ENCODE assay signal across 8 cellular contexts in the genomic region with DNA sequence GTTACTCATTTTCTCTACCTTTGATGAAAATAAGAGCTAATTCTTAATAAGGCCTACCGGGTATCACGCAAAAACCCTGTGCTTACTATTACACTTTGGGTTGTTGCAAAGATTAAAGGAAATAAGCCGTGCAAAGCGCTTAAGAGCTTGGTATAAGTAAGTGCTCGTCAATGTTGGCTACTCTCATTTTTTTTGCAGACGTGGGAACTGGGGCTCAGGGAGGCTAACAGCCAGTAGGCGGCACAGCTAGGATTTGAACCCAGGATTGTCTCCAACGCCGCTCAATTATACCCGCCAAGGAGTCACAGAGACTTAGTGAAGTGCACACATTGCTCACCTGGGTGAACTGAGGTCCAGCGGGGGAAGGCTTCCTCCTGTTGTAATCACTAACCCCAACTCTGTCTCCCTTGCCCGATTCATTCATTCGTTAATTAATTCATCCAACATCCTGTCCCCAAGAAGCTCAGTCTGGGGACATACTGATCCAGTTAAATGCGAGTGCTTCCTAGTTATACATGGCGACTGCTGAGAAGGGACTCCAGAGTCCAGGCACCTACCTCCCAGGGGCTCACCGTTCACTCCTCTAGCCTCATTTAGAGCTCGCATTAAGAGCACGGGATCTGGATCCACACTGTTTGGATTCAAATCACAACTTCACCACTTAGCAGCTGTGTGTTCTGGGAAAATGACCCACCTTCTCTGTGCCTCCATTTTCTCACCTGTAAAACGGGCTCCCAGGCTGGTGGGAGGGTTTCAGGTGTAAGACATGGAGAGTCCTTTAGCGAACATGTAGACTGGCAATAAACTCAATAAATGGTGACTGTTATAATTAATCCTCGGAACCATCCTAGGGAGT. TPM values are rescaled to one million over a fixed set of nuclear protein-coding genes. Genes with fewer than 3 reads are reported as not detected.
DNase-seq lines count a peak whose midpoint lies in the region; ATAC-seq and TF ChIP-seq lines count a peak whose summit lies in the region.

No MANE protein-coding gene starts in this region.

- H3K27me3 ChIP-seq in fibroblast of lung (ENCODE audit: control insufficient read depth, insufficient read depth, low read length) = no peaks in the 10 kb centered on the region
- no peaks in the 10 kb centered on the region for H3K27me3 ChIP-seq in trophoblast cell (ENCODE audit: insufficient read depth, low read length)

- H3K4me1 ChIP-seq in fibroblast of lung (ENCODE audit: control insufficient read depth, extremely low read depth, insufficient read depth, low read length) (peaks cover 36% of the 10 kb centered on the region), trophoblast cell (ENCODE audit: control insufficient read depth in 1 of 2, insufficient read depth in 2 of 2, low read length in 2 of 2) (peaks cover 10 to 28% of the 10 kb centered on the region in 2 experiments)

- no peaks in the 10 kb centered on the region for H3K9me3 ChIP-seq in fibroblast of lung (ENCODE audit: control insufficient read depth, insufficient read depth, low read depth, low read length)
- H3K9me3 ChIP-seq in trophoblast cell (ENCODE audit: insufficient read depth, low read depth, low read length) = peaks cover 4% of the 10 kb centered on the region

- H3K14ac ChIP-seq in trophoblast cell (ENCODE audit: low read length) = peak overlapping the region; percentile 15

- DNase-seq in ACHN = peak; percentile 63
- no peak for DNase-seq in T-helper 2 cell treated with Interferon-gamma antibody and Interleukin-4, amounts not matched to agents 5 μg/mL and 100 μg/mL, for 36 hours (ENCODE audit: low spot score)
- no peak for DNase-seq in fibroblast of lung (ENCODE audit: low read depth in 2 of 2)
- no peak for DNase-seq in trophoblast cell
- DNase-seq in GM13976 (ENCODE audit: low spot score) = no peak
- DNase-seq in GM03348 (ENCODE audit: low spot score) = no peak

- H3K9me3 Mint-ChIP-seq in T-helper 2 cell treated with Interferon-gamma antibody and Interleukin-4, amounts not matched to agents 5 μg/mL and 100 μg/mL, for 36 hours = no peaks in the 10 kb centered on the region

- in situ Hi-C loops in ACHN (cut with HindIII; ENCODE audit: low pct_ligation_motif_present, low pct_unique_long_range_greater_than_20kb, low sequenced_read_pairs) = no loop called here
- in situ Hi-C loops in GM13976 (cut with MboI; ENCODE audit: low sequenced_read_pairs, unreplicated experiment) = no loop called here

- peak overlapping the region; percentile 67 for H3K4me2 ChIP-seq in fibroblast of lung (ENCODE audit: extremely low read depth, insufficient read depth, low read length)
- peak overlapping the region; percentile 61 for H3K4me2 ChIP-seq in trophoblast cell (ENCODE audit: low read length)

- H3K36me3 Mint-ChIP-seq in T-helper 2 cell treated with Interferon-gamma antibody and Interleukin-4, amounts not matched to agents 5 μg/mL and 100 μg/mL, for 36 hours (ENCODE audit: low read depth) = peaks cover 43% of the 10 kb centered on the region

- TF ChIP-seq CTCF in GM12873 (IDR thresholded peaks at IDR 0.05; ENCODE audit: insufficient read depth, low read depth, low read length, missing control alignments) = peak; percentile 38
- TF ChIP-seq CTCF in fibroblast of lung (conservative IDR thresholded peaks at IDR 0.05 in 1 of 2, IDR thresholded peaks at IDR 0.05 in 1 of 2; ENCODE audit: low read depth in 1 of 2, low read length in 2 of 2) = no peak
- no peak for TF ChIP-seq CTCF in GM13976 (IDR thresholded peaks at IDR 0.05; ENCODE audit: borderline replicate concordance, control extremely low read depth, extremely low read depth, insufficient read depth, missing control alignments)

- H3K36me3 ChIP-seq in fibroblast of lung (ENCODE audit: control insufficient read depth, insufficient read depth, low read length) = no peaks in the 10 kb centered on the region
- peaks cover 7 to 8% of the 10 kb centered on the region in 2 experiments for H3K36me3 ChIP-seq in trophoblast cell (ENCODE audit: control insufficient read depth in 1 of 2, insufficient read depth in 2 of 2, low read length in 2 of 2)

- peaks cover 49% of the 10 kb centered on the region for H3K4me1 Mint-ChIP-seq in T-helper 2 cell treated with Interferon-gamma antibody and Interleukin-4, amounts not matched to agents 5 μg/mL and 100 μg/mL, for 36 hours (ENCODE audit: low read depth)

- H4K91ac ChIP-seq in trophoblast cell (ENCODE audit: low read depth, low read length) = peak overlapping the region; percentile 34

- H3K27me3 Mint-ChIP-seq in T-helper 2 cell treated with Interferon-gamma antibody and Interleukin-4, amounts not matched to agents 5 μg/mL and 100 μg/mL, for 36 hours (ENCODE audit: low read depth) = no peaks in the 10 kb centered on the region

- H4K8ac ChIP-seq in trophoblast cell (ENCODE audit: low read depth, low read length) = peak overlapping the region; percentile 68

- peak overlapping the region; percentile 44 for H3K9ac ChIP-seq in fibroblast of lung (ENCODE audit: insufficient read depth, low read length)
- H3K9ac ChIP-seq in trophoblast cell (ENCODE audit: low read length) = no peak overlapping the region

- H3K4me3 Mint-ChIP-seq in T-helper 2 cell treated with Interferon-gamma antibody and Interleukin-4, amounts not matched to agents 5 μg/mL and 100 μg/mL, for 36 hours = peak overlapping the region; percentile 98

- peak overlapping the region; percentile 15 for H2AK5ac ChIP-seq in trophoblast cell (ENCODE audit: low read length)

- H3K79me2 ChIP-seq in fibroblast of lung (ENCODE audit: control insufficient read depth, insufficient read depth, low read length) = no peaks in the 10 kb centered on the region
- H3K79me2 ChIP-seq in trophoblast cell (ENCODE audit: control insufficient read depth, insufficient read depth, low read length, poor library complexity) = peaks cover 8% of the 10 kb centered on the region

- no peak overlapping the region for H3K23ac ChIP-seq in trophoblast cell (ENCODE audit: low read length)

- ATAC-seq in HG02642 (IDR thresholded peaks at IDR 0.05; ENCODE audit: poor library complexity, unreplicated experiment) = no peak

- peak overlapping the region; percentile 93 for H3K27ac ChIP-seq in fibroblast of lung (ENCODE audit: insufficient read depth, low read length)
- H3K27ac ChIP-seq in trophoblast cell (ENCODE audit: low read depth, low read length) = peak overlapping the region; percentile 57

- no peaks in the 10 kb centered on the region for H4K20me1 ChIP-seq in fibroblast of lung (ENCODE audit: control insufficient read depth, extremely low read depth, insufficient read depth, low read length)

- no peak overlapping the region for H2BK5ac ChIP-seq in trophoblast cell (ENCODE audit: low read depth, low read length, poor library complexity)

- whole genome bisulfite sequencing in trophoblast cell (ENCODE audit: extremely low coverage, insufficient coverage, insufficient read length) = no CpG with 5 or more reads among the region's 21 CpGs

- H3K79me1 ChIP-seq in trophoblast cell (ENCODE audit: low read length) = peaks cover 15% of the 10 kb centered on the region

- H2BK12ac ChIP-seq in trophoblast cell (ENCODE audit: low read length) = peak overlapping the region; percentile 44

- no peak overlapping the region for H3K4ac ChIP-seq in trophoblast cell (ENCODE audit: low read depth, low read length)

- peak overlapping the region; percentile 2 for H3K18ac ChIP-seq in trophoblast cell (ENCODE audit: low read length)

- no peak overlapping the region for H4K12ac ChIP-seq in trophoblast cell (ENCODE audit: low read depth, low read length)

- H3K27ac Mint-ChIP-seq in T-helper 2 cell treated with Interferon-gamma antibody and Interleukin-4, amounts not matched to agents 5 μg/mL and 100 μg/mL, for 36 hours = peak overlapping the region; percentile 99

- H3K4me3 ChIP-seq in fibroblast of lung (replicated peaks in 1 of 4; ENCODE audit: control extremely low read depth in 1 of 4, insufficient read depth in 1 of 4, low read depth in 3 of 4, low read length in 4 of 4) = peak overlapping the region; percentile 8 to 73 (median 63)
- no peak overlapping the region for H3K4me3 ChIP-seq in trophoblast cell (ENCODE audit: low read depth, low read length)

- H2AFZ ChIP-seq in fibroblast of lung (ENCODE audit: low read length) (peak overlapping the region; percentile 65), trophoblast cell (ENCODE audit: insufficient read depth, low read length, poor library complexity) (peak overlapping the region; percentile 43)

- peak overlapping the region; percentile 13 for H2BK120ac ChIP-seq in trophoblast cell (ENCODE audit: insufficient read depth, low read length, poor library complexity)

RNA-seq across cellular contexts. Expression of a gene that starts 0.9 kb away (rescaled TPM):
- total RNA-seq in fibroblast of lung = 2.5 and 4.6 TPM in 2 replicates
- 3.8 and 5.8 TPM in 2 replicates for polyA plus RNA-seq in fibroblast of lung
- 4.8 and 9.4 TPM in 2 replicates for polyA plus RNA-seq in fibroblast of lung (2012)
- polyA minus RNA-seq in fibroblast of lung (ENCODE audit: low replicate concordance) = 1.1 and 8.5 TPM in 2 replicates
- 11.9 and 12.6 TPM in 2 replicates for polyA plus RNA-seq in trophoblast cell (2013)

RNA-seq across cellular contexts. Expression of a gene that starts 27.9 kb away (rescaled TPM):
- total RNA-seq in fibroblast of lung = 4.9 and 5.8 TPM in 2 replicates
- polyA plus RNA-seq in fibroblast of lung = 10.2 and 17.3 TPM in 2 replicates
- 8.3 and 18.7 TPM in 2 replicates for polyA plus RNA-seq in fibroblast of lung (2012)
- polyA minus RNA-seq in fibroblast of lung (ENCODE audit: low replicate concordance) = 10.9 and 68.9 TPM in 2 replicates
- polyA plus RNA-seq in trophoblast cell (2013) = 0.74 and 1.5 TPM in 2 replicates

RNA-seq across cellular contexts. Expression of a gene that starts 37.5 kb away (rescaled TPM):
- 20.3 and 30.2 TPM in 2 replicates for total RNA-seq in fibroblast of lung
- 4.2 and 5.3 TPM in 2 replicates for polyA plus RNA-seq in fibroblast of lung
- polyA plus RNA-seq in fibroblast of lung (2012) = 9.4 and 10.3 TPM in 2 replicates
- 15.7 and 19.7 TPM in 2 replicates for polyA minus RNA-seq in fibroblast of lung (ENCODE audit: low replicate concordance)
- 7.3 and 7.8 TPM in 2 replicates for polyA plus RNA-seq in trophoblast cell (2013)

RNA-seq across cellular contexts. Expression of a gene that starts 47.1 kb away (rescaled TPM):
- not detected in 2 replicates for total RNA-seq in fibroblast of lung
- polyA plus RNA-seq in fibroblast of lung = not detected in 2 replicates
- not detected in 2 replicates for polyA plus RNA-seq in fibroblast of lung (2012)
- not detected in 2 replicates for polyA minus RNA-seq in fibroblast of lung (ENCODE audit: low replicate concordance)
- not detected in 2 replicates for polyA plus RNA-seq in trophoblast cell (2013)
